11 cellular contexts compared by ENCODE assay signal in the genomic region with DNA sequence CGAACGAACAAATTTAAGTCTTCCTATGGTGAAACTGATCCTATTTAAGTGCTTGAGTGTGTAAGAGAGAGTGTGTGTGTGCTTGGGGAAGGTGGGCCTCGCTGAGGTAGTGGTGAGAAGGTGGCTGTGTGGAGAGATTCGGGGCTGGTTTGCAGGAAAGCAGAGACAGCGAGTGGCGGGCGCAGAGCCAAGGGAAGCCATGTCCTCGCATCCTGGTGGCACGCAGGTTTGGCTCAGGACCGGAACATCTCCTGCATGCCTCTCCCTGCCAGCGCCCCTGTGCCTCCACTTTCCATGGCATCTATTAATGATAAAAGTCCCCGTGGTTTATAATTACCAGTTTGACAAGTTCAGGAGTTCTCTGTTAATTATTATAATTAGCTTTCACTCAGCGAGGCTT.
DNase-seq lines count a peak whose midpoint lies in the region; ATAC-seq and TF ChIP-seq lines count a peak whose summit lies in the region.
"Had no signal": no experiment of that assay in that cellular context is flagged by ENCODE, and none has a peak within 500 bp of the region (broad histone marks: within the 10 kb centered on the region; RNA-seq: fewer than 3 reads in every experiment).

No MANE protein-coding gene starts in this region.

- 87% methylated on average over 13 of the region's 13 CpGs for WGBS in esophagus muscularis mucosa
- 78% methylated on average over 9 of the region's 13 CpGs for WGBS in right lobe of liver (ENCODE audit: insufficient coverage, low coverage, low lambda C conversion rate, missing lambda C conversion rate)

- intact Hi-C loops in esophagus muscularis mucosa (cut with DNase I) = no loop called here
- intact Hi-C loops in right lobe of liver (cut with DNase I) = no loop called here

- H3K36me3 ChIP-seq in esophagus muscularis mucosa = no peaks in the 10 kb centered on the region
- no peaks in the 10 kb centered on the region for H3K36me3 ChIP-seq in right lobe of liver

- H3K9me3 ChIP-seq in esophagus muscularis mucosa (peaks cover 0 to 4% (median 0%) of the 10 kb centered on the region in 4 donors), right lobe of liver (no peaks in the 10 kb centered on the region)
- H3K9me3 ChIP-seq: Caco-2 had no signal

- H3K27me3 ChIP-seq in esophagus muscularis mucosa = no peaks in the 10 kb centered on the region
- H3K27me3 ChIP-seq in right lobe of liver = no peaks in the 10 kb centered on the region

- TF ChIP-seq POLR2A in esophagus muscularis mucosa (IDR thresholded peaks at IDR 0.05; ENCODE audit: low read depth) = no peak
- TF ChIP-seq POLR2A in right lobe of liver (IDR thresholded peaks at IDR 0.05) = no peak

- ATAC-seq in right lobe of liver = no peak
- ATAC-seq in GM21619 (IDR thresholded peaks at IDR 0.05; ENCODE audit: unreplicated experiment) = no peak
- ATAC-seq: CD8-positive, alpha-beta T cell had no signal

- TF ChIP-seq EP300 in esophagus muscularis mucosa (IDR thresholded peaks at IDR 0.05) = no peak

- in situ Hi-C loops in GM13977 (cut with MboI; ENCODE audit: low pct_unique_long_range_greater_than_20kb, low sequenced_read_pairs, unreplicated experiment) = no loop called here

- TF ChIP-seq CTCF in esophagus muscularis mucosa (IDR thresholded peaks at IDR 0.05) (no peak), GM13977 (IDR thresholded peaks at IDR 0.05; ENCODE audit: extremely low read depth, insufficient read depth, missing control alignments) (no peak), right lobe of liver (IDR thresholded peaks at IDR 0.05) (no peak)

- DNase-seq in COR-L47 (lab: John Stamatoyannopoulos, UW) (peak; percentile 78), DMS79 (lab: John Stamatoyannopoulos, UW) (peak; percentile 80), NCI-H69 (lab: John Stamatoyannopoulos, UW) (peak; percentile 80), esophagus muscularis mucosa (ENCODE audit: extremely low spot score) (peak; percentile 74), GM13977 (ENCODE audit: low spot score) (no peak), right lobe of liver (no peak)
- DNase-seq: Caco-2; CD8-positive, alpha-beta T cell; HCEC 1CT; HFFc6 had no signal

- H3K4me1 ChIP-seq in esophagus muscularis mucosa (peaks cover 0 to 5% (median 4%) of the 10 kb centered on the region in 4 donors), right lobe of liver (no peaks in the 10 kb centered on the region)
- H3K4me1 ChIP-seq: Caco-2 had no signal

- no peak overlapping the region for H3K4me3 ChIP-seq in esophagus muscularis mucosa
- H3K4me3 ChIP-seq in right lobe of liver = no peak overlapping the region

- H3K27ac ChIP-seq in esophagus muscularis mucosa (replicated peaks in 1 of 4) = no peak overlapping the region
- H3K27ac ChIP-seq in right lobe of liver = no peak overlapping the region

Comparison
In these comparisons a context has a peak if more than half of its experiments do, and no peak if none do; other contexts are left out.
1. DNase-seq: peak in COR-L47 (single experiment), DMS79 (single experiment), NCI-H69 (single experiment) and esophagus muscularis mucosa (single experiment); none in GM13977 (single experiment) and right lobe of liver (0 of 3).